ENCODE assay signal across 26 cellular contexts in the genomic region with DNA sequence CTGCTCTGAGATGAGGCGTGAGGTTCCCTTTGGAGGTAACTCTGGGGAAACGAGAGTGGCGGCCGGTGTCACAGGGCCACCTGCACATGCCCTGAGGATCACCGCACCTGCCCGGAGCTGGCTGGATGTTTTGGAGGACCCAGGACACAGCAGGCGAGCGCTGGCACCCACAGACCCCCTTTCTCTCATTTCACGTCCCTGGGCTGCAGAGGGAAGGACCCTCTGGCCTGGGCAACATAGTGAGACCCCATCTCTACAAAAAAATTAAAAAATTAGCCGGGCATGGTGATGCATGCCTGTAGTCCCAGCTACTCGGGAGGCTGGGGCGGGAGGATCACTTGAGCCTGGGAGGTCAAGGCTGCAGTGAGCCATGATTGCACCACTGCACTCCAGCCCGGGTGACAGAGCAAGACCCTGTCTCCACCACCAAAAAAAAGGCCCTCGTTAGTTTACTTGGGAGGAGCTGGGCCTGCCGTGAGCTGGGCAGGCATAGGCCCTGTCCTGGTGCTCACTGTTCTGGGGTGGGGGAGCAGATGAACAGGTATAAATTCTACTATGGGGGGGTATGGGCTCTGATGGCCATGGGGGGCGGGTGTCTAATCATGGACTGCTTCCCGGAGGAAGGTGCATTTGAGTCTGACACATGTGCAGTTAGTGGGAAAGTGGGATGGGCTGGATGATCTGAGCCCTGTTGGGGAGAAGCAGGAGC.
"Had no signal": no experiment of that assay in that cellular context is flagged by ENCODE, and none has a peak within 500 bp of the region (broad histone marks: within the 10 kb centered on the region; RNA-seq: fewer than 3 reads in every experiment).

No MANE protein-coding gene starts in this region.

- H3K4me3 Mint-ChIP-seq: endodermal cell; memory B cell; mesothelial cell of epicardium; natural killer cell; neural crest cell; stimulated activated effector memory CD8-positive, alpha-beta T cell treated with anti-CD3 and anti-CD28 coated beads, Interleukin-12 subunit alpha, Interleukin-12 subunit beta, amount 100 ng/mL, for 72 hours; type B pancreatic cell had no signal

- H3K4me1 ChIP-seq: foreskin keratinocyte, lower lobe of right lung, parathyroid adenoma, psoas muscle, right lobe of liver, suprapubic skin, thyroid gland had no signal

- H3K4me3 ChIP-seq: coronary artery, hepatocyte, lower lobe of right lung, psoas muscle, right lobe of liver, suprapubic skin, thyroid gland had no signal

- H3K4me2 ChIP-seq: hepatocyte had no signal

- H3K9ac ChIP-seq: parathyroid adenoma had no signal

- H3K4me1 Mint-ChIP-seq: mesothelial cell of epicardium had no signal

- H3K27ac ChIP-seq: coronary artery, foreskin keratinocyte, hepatocyte, lower lobe of right lung, parathyroid adenoma, psoas muscle, right lobe of liver, suprapubic skin, thyroid gland had no signal

- H3K27ac Mint-ChIP-seq: endodermal cell; memory B cell; mesothelial cell of epicardium; natural killer cell; stimulated activated effector memory CD8-positive, alpha-beta T cell treated with anti-CD3 and anti-CD28 coated beads, Interleukin-12 subunit alpha, Interleukin-12 subunit beta, amount 100 ng/mL, for 72 hours had no signal

- H3K36me3 Mint-ChIP-seq: memory B cell, mesothelial cell of epicardium, natural killer cell, type B pancreatic cell had no signal

- DNase-seq: effector CD4-positive, alpha-beta T cell; erythroblast; foreskin keratinocyte; kidney glomerular epithelial cell; lower lobe of right lung; natural killer cell; occipital lobe; retina; stimulated activated CD4-positive, alpha-beta T cell treated with anti-CD3 and anti-CD28 coated beads, Interleukin-4, amount 100 ng/mL, for 1 hour; stimulated activated CD8-positive, alpha-beta memory T cell treated with anti-CD3 and anti-CD28 coated beads, Interleukin-4, amount 100 ng/mL, for 48 hours; stimulated activated naive CD8-positive, alpha-beta T cell treated with anti-CD3 and anti-CD28 coated beads, Interleukin-15, Interleukin-2, amounts not matched to agents 100 U/mL and 50 U/mL, for 24 hours had no signal

- H2AFZ ChIP-seq: hepatocyte, parathyroid adenoma had no signal

- FAIRE-seq: endothelial cell of umbilical vein, urothelium cell line had no signal

- H3K36me3 ChIP-seq: lower lobe of right lung, right lobe of liver, suprapubic skin, thyroid gland had no signal

- H3K9me3 ChIP-seq: right lobe of liver, thyroid gland had no signal

- H3K27me3 ChIP-seq: hepatocyte, right lobe of liver, thyroid gland had no signal

- H3K9me3 Mint-ChIP-seq: memory B cell; natural killer cell; neural crest cell; stimulated activated effector memory CD8-positive, alpha-beta T cell treated with anti-CD3 and anti-CD28 coated beads, Interleukin-12 subunit alpha, Interleukin-12 subunit beta, amount 100 ng/mL, for 72 hours; type B pancreatic cell had no signal

- ATAC-seq: foreskin keratinocyte; lower lobe of right lung; natural killer cell; stimulated activated effector memory CD8-positive, alpha-beta T cell treated with anti-CD3 and anti-CD28 coated beads, Interleukin-12 subunit alpha, Interleukin-12 subunit beta, amount 100 ng/mL, for 72 hours; stimulated activated naive CD8-positive, alpha-beta T cell treated with anti-CD3 and anti-CD28 coated beads, Interleukin-15, Interleukin-2, amounts not matched to agents 100 U/mL and 50 U/mL, for 24 hours had no signal

- H3K79me2 ChIP-seq: hepatocyte, parathyroid adenoma had no signal
